Comparison of ENCODE assay signal across 18 cellular contexts in genomic region chr1:188372821-188373220, GRCh38.
DNase-seq lines count a peak whose midpoint lies in the region; ATAC-seq lines count a peak whose summit lies in the region.
"Had no signal": no experiment of that assay in that cellular context is flagged by ENCODE, and none has a peak within 500 bp of the region (broad histone marks: within the 10 kb centered on the region; RNA-seq: fewer than 3 reads in every experiment).

No MANE protein-coding gene starts in this region.

- peak; percentile 2 for DNase-seq in NCI-H748 (lab: John Stamatoyannopoulos, UW; ENCODE audit: unreplicated experiment)
- no peak for DNase-seq in NCI-H748 treated with DMSO at 0.1 percent for 48 hours (lab: John Stamatoyannopoulos, UW)
- DNase-seq in MV-4-11 (lab: John Stamatoyannopoulos, UW), result peak; percentile 54
- no peak for DNase-seq in NCI-H146 treated with DMSO at 0.1 percent for 48 hours (lab: John Stamatoyannopoulos, UW; ENCODE audit: unreplicated experiment)
- DNase-seq: CD4-positive, CD25-positive, alpha-beta regulatory T cell; GOT3; MM.1S; NCI-H1105; NCI-H1436 treated with DMSO at 0.1 percent for 48 hours; NCI-H1930; NCI-H446; NCI-H524 treated with DMSO at 0.1 percent for 48 hours; Right ventricle myocardium superior; RPMI8226; T-helper 17 cell had no signal

- ATAC-seq in esophagus mucosa (peak; percentile 20), GM21515 (IDR thresholded peaks at IDR 0.05; ENCODE audit: unreplicated experiment) (no peak), HG02970 (IDR thresholded peaks at IDR 0.05; ENCODE audit: low FRiP score, unreplicated experiment) (no peak)
- ATAC-seq: T-helper 17 cell had no signal

Comparison
In these comparisons a context has a peak if more than half of its experiments do, and no peak if none do; other contexts are left out.
1. DNase-seq: peak in NCI-H748 (single experiment) and MV-4-11 (single experiment); none in NCI-H748 treated with DMSO at 0.1 percent for 48 hours (single experiment) and NCI-H146 treated with DMSO at 0.1 percent for 48 hours (single experiment).